Comparison of ENCODE assay signal across 28 cellular contexts in genomic region chr21:33557447-33557846, GRCh38.
"Had no signal": no experiment of that assay in that cellular context is flagged by ENCODE, and none has a peak within 500 bp of the region (broad histone marks: within the 10 kb centered on the region; RNA-seq: fewer than 3 reads in every experiment).

No MANE protein-coding gene starts in this region.

- DNase-seq: hippocampal formation; kidney glomerular epithelial cell; left cardiac atrium; left lung; lower lobe of right lung; mammary epithelial cell; mesenchymal stem cell; naive B cell; natural killer cell; nephron progenitor cell; occipital lobe; retina; right cardiac atrium; sigmoid colon; small intestine; spleen; stimulated activated CD4-positive, alpha-beta T cell treated with anti-CD3 and anti-CD28 coated beads, Interleukin-4, amount 100 ng/mL, for 24 hours; stimulated activated naive CD4-positive, alpha-beta T cell; tibial artery; trophoblast cell; upper lobe of right lung had no signal

- H3K27ac Mint-ChIP-seq: nephron progenitor cell; neural progenitor cell; stimulated activated naive CD8-positive, alpha-beta T cell treated with anti-CD3 and anti-CD28 coated beads, Interleukin-15, Interleukin-2, amounts not matched to agents 100 ng/mL and 50 ng/mL, for 24 hours had no signal

- H3K4me3 Mint-ChIP-seq: nephron progenitor cell; neural progenitor cell; stimulated activated effector memory CD8-positive, alpha-beta T cell treated with anti-CD3 and anti-CD28 coated beads, Interleukin-12 subunit alpha, Interleukin-12 subunit beta, amount 100 ng/mL, for 72 hours; stimulated activated naive CD8-positive, alpha-beta T cell treated with anti-CD3 and anti-CD28 coated beads, Interleukin-15, Interleukin-2, amounts not matched to agents 100 ng/mL and 50 ng/mL, for 24 hours had no signal

- H3K27ac ChIP-seq: left lung, lower lobe of right lung, neural progenitor cell, neutrophil, parathyroid adenoma, sigmoid colon, spleen, suprapubic skin, thoracic aorta, tibial artery, upper lobe of right lung had no signal

- H3K9ac ChIP-seq: neural progenitor cell, parathyroid adenoma had no signal

- H3K4me2 ChIP-seq: neural progenitor cell had no signal

- ATAC-seq: left cardiac atrium; left lung; lower lobe of right lung; natural killer cell; right cardiac atrium; stimulated activated effector memory CD8-positive, alpha-beta T cell treated with anti-CD3 and anti-CD28 coated beads, Interleukin-12 subunit alpha, Interleukin-12 subunit beta, amount 100 ng/mL, for 72 hours; upper lobe of right lung had no signal

- H3K9me3 Mint-ChIP-seq: naive B cell; natural killer cell; neural progenitor cell; stimulated activated effector memory CD8-positive, alpha-beta T cell treated with anti-CD3 and anti-CD28 coated beads, Interleukin-12 subunit alpha, Interleukin-12 subunit beta, amount 100 ng/mL, for 72 hours; stimulated activated naive CD8-positive, alpha-beta T cell treated with anti-CD3 and anti-CD28 coated beads, Interleukin-15, Interleukin-2, amounts not matched to agents 100 ng/mL and 50 ng/mL, for 24 hours had no signal

- H3K27me3 ChIP-seq: left lung, neural progenitor cell, neutrophil, sigmoid colon, spleen, suprapubic skin, tibial artery, upper lobe of right lung had no signal

- H3K9me3 ChIP-seq: left lung, lower lobe of right lung, neutrophil, sigmoid colon, spleen, suprapubic skin, thoracic aorta, tibial artery, upper lobe of right lung had no signal

- H3K27me3 Mint-ChIP-seq: naive B cell; stimulated activated naive CD8-positive, alpha-beta T cell treated with anti-CD3 and anti-CD28 coated beads, Interleukin-15, Interleukin-2, amounts not matched to agents 100 ng/mL and 50 ng/mL, for 24 hours had no signal

- H3K4me3 ChIP-seq: left lung, lower lobe of right lung, neural progenitor cell, sigmoid colon, spleen, suprapubic skin, thoracic aorta, tibial artery, upper lobe of right lung had no signal

- H2AFZ ChIP-seq: neural progenitor cell, parathyroid adenoma had no signal
